In the genomic region with DNA sequence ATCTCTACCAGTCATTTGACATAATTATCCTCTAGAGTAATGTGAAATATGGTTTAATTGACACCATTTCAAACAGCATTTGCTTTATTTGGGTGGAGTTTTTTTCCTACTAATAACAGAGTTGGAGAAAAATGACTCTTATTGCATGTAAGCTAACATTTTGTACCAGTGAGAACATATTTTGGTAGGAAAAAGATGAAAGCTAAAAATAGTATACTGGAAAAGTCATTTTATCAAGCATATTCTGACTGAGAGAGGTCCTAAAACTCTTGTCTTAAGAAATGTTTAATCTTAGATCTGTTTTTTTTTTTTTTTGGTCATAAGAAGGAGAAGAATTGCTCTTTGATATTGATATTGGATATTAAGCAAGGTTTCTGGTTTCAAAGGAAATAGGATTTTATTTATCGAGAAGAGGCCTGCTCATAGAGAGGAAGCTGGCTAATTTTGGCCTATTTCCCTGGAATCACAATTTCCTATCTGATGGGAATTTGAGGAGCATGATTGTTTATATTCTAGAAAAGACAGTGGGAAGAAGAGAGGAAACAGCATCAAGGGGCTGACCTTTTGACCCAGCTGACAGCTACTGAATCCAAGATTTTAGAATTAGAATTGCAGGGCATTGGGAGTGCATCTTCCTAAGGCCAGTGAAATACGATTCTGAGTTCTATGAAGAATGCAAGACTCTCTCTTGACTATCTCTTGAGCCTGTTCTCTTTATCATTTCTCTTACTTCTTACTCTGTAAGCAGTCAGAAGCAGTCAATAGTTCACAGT, we compare ENCODE assay signal across 29 cellular contexts. TPM values are rescaled to one million over a fixed set of nuclear protein-coding genes. Genes with fewer than 3 reads are reported as not detected.
DNase-seq lines count a peak whose midpoint lies in the region; ATAC-seq and TF ChIP-seq lines count a peak whose summit lies in the region.
"Had no signal": no experiment of that assay in that cellular context is flagged by ENCODE, and none has a peak within 500 bp of the region (broad histone marks: within the 10 kb centered on the region; RNA-seq: fewer than 3 reads in every experiment).

No MANE protein-coding gene starts in this region.

- peaks cover 6% of the 10 kb centered on the region for H3K9me3 Mint-ChIP-seq in neural progenitor cell
- peaks cover 14% of the 10 kb centered on the region for H3K9me3 Mint-ChIP-seq in WTC11

- no peaks in the 10 kb centered on the region for H3K9me3 ChIP-seq in cardiac muscle cell (ENCODE audit: low read depth)
- H3K9me3 ChIP-seq in esophagus squamous epithelium, result no peaks in the 10 kb centered on the region
- H3K9me3 ChIP-seq in neural progenitor cell (ENCODE audit: low read depth), result no peaks in the 10 kb centered on the region
- H3K9me3 ChIP-seq in tibial artery, result no peaks in the 10 kb centered on the region
- H3K9me3 ChIP-seq: BE2C, upper lobe of right lung had no signal

- no peaks in the 10 kb centered on the region for H3K79me2 ChIP-seq in neural progenitor cell (ENCODE audit: low read depth)

- H3K27ac Mint-ChIP-seq in neural progenitor cell (peak overlapping the region; percentile 29), WTC11 (no peak overlapping the region)
- H3K27ac Mint-ChIP-seq: activated naive CD4-positive, alpha-beta T cell treated with anti-CD3 and anti-CD28 coated beads, Interleukin-2, amount 50 U/mL, for 72 hours; activated T-helper 17 cell treated with anti-CD3 and anti-CD28 coated beads, Interleukin-2, amount 50 U/mL, for 72 hours; naive thymus-derived CD8-positive, alpha-beta T cell; stimulated activated naive B cell treated with anti-CD40 and anti-IgM and Interleukin-4, amounts not matched to agents 10 μg/mL and 1 μg/mL and 100 μg/mL, for 72 hours had no signal

- TF ChIP-seq CTCF in cardiac muscle cell (IDR thresholded peaks at IDR 0.05; ENCODE audit: low read depth, low read length), result no peak
- no peak for TF ChIP-seq CTCF in esophagus squamous epithelium (IDR thresholded peaks at IDR 0.05)
- no peak for TF ChIP-seq CTCF in neural progenitor cell (IDR thresholded peaks at IDR 0.05)
- TF ChIP-seq CTCF in tibial artery (IDR thresholded peaks at IDR 0.05), result no peak
- no peak for TF ChIP-seq CTCF in WTC11 (IDR thresholded peaks at IDR 0.05)

- no peak overlapping the region for H3K4me3 ChIP-seq in cardiac muscle cell
- no peak overlapping the region for H3K4me3 ChIP-seq in esophagus squamous epithelium
- H3K4me3 ChIP-seq in neural progenitor cell, result no peak overlapping the region
- no peak overlapping the region for H3K4me3 ChIP-seq in tibial artery
- H3K4me3 ChIP-seq: skin epidermis, upper lobe of right lung had no signal

- intact Hi-C loops in cardiac septum (cut with DNase I) (no loop called here), esophagus squamous epithelium (cut with DNase I) (no loop called here), tibial artery (cut with DNase I; ENCODE audit: low total_unique reads) (no loop called here)

- POLR2A ChIA-PET in WTC11 (lab: Charles Lee), result no interaction called here

- H3K9ac ChIP-seq in neural progenitor cell, result no peak overlapping the region

- H3K27me3 Mint-ChIP-seq in neural progenitor cell (ENCODE audit: insufficient read depth, low read depth) (no peaks in the 10 kb centered on the region), WTC11 (ENCODE audit: low read depth) (no peaks in the 10 kb centered on the region; the same call in 1 of the 2 replicates)

- H3K4me2 ChIP-seq in neural progenitor cell, result no peak overlapping the region

- no peaks in the 10 kb centered on the region for H3K27me3 ChIP-seq in cardiac muscle cell
- H3K27me3 ChIP-seq in esophagus squamous epithelium, result no peaks in the 10 kb centered on the region
- H3K27me3 ChIP-seq in neural progenitor cell, result no peaks in the 10 kb centered on the region
- no peaks in the 10 kb centered on the region for H3K27me3 ChIP-seq in tibial artery
- H3K27me3 ChIP-seq: BE2C, foreskin keratinocyte, upper lobe of right lung had no signal

- no peak overlapping the region for H2AFZ ChIP-seq in neural progenitor cell (replicated peaks)

- no peaks in the 10 kb centered on the region for H3K36me3 Mint-ChIP-seq in neural progenitor cell
- H3K36me3 Mint-ChIP-seq in WTC11, result peaks cover 3% of the 10 kb centered on the region; the same call in 1 of the 2 replicates
- H3K36me3 Mint-ChIP-seq: stimulated activated naive B cell treated with anti-CD40 and anti-IgM and Interleukin-4, amounts not matched to agents 10 μg/mL and 1 μg/mL and 100 μg/mL, for 72 hours had no signal

- CTCF ChIA-PET in WTC11 (lab: Charles Lee), result interaction anchor here (0.6 kb wide), 1 partner anchor 65 kb away, joined by 3 read pairs; no protein-coding TSS in a partner anchor

- 33 to 43% methylated on average over 2 of the region's 2 CpGs for WGBS in esophagus squamous epithelium, 2 donors

- TF ChIP-seq POLR2A in esophagus squamous epithelium (IDR thresholded peaks at IDR 0.05), result no peak

- no peaks in the 10 kb centered on the region for H3K36me3 ChIP-seq in cardiac muscle cell
- no peaks in the 10 kb centered on the region for H3K36me3 ChIP-seq in esophagus squamous epithelium
- H3K36me3 ChIP-seq in neural progenitor cell, result no peaks in the 10 kb centered on the region
- no peaks in the 10 kb centered on the region for H3K36me3 ChIP-seq in tibial artery
- H3K36me3 ChIP-seq: BE2C, upper lobe of right lung, WERI-Rb-1 had no signal

- H3F3A ChIP-seq in neural progenitor cell (ENCODE audit: low read depth), result no peaks in the 10 kb centered on the region

- ATAC-seq in HG03354 (IDR thresholded peaks at IDR 0.05; ENCODE audit: poor library complexity, severe bottlenecking, unreplicated experiment) (no peak), WTC11 (no peak), HG03442 (IDR thresholded peaks at IDR 0.05; ENCODE audit: unreplicated experiment) (no peak)
- ATAC-seq: activated naive CD4-positive, alpha-beta T cell treated with anti-CD3 and anti-CD28 coated beads, Interleukin-2, amount 50 U/mL, for 72 hours; activated T-helper 17 cell treated with anti-CD3 and anti-CD28 coated beads, Interleukin-2, amount 50 U/mL, for 72 hours; foreskin keratinocyte; HCT116; naive thymus-derived CD8-positive, alpha-beta T cell; stimulated activated naive B cell treated with anti-CD40 and anti-IgM and Interleukin-4, amounts not matched to agents 10 μg/mL and 1 μg/mL and 100 μg/mL, for 72 hours; upper lobe of right lung had no signal

- DNase-seq in cardiac muscle cell (ENCODE audit: low read depth in 1 of 2, low spot score in 1 of 2) (no peak), cardiac septum (ENCODE audit: low spot score) (no peak), esophagus squamous epithelium (lab: John Stamatoyannopoulos, UW) (no peak), neural progenitor cell (ENCODE audit: low spot score) (no peak), tibial artery (no peak), WTC11 (ENCODE audit: low spot score) (no peak)
- DNase-seq: activated CD4-positive, alpha-beta T cell treated with anti-CD3 and anti-CD28 coated beads, Interleukin-2, amount 50 U/mL, for 1 hour; BE2C; cortex of kidney; DMS53; foreskin keratinocyte; GF-D8; hypothalamus; KBM-7; naive thymus-derived CD8-positive, alpha-beta T cell; NCI-H1436 treated with DMSO at 0.1 percent for 48 hours; NCI-H510A treated with DMSO at 0.1 percent for 48 hours; stimulated activated CD4-positive, alpha-beta T cell treated with anti-CD3 and anti-CD28 coated beads, Interleukin-2, amount 100 ng/mL, for 24 hours; stimulated activated naive B cell treated with anti-CD40 and anti-IgM and Interleukin-4, amounts not matched to agents 10 μg/mL and 1 μg/mL and 100 μg/mL, for 72 hours; upper lobe of right lung; WERI-Rb-1 had no signal

- H3K4me1 Mint-ChIP-seq in neural progenitor cell, result peaks cover 11% of the 10 kb centered on the region
- H3K4me1 Mint-ChIP-seq in WTC11, result peaks cover 10% of the 10 kb centered on the region
- H3K4me1 Mint-ChIP-seq: activated T-helper 17 cell treated with anti-CD3 and anti-CD28 coated beads, Interleukin-2, amount 50 U/mL, for 72 hours; stimulated activated naive B cell treated with anti-CD40 and anti-IgM and Interleukin-4, amounts not matched to agents 10 μg/mL and 1 μg/mL and 100 μg/mL, for 72 hours had no signal

- H4K20me1 ChIP-seq in neural progenitor cell (ENCODE audit: low read depth), result no peaks in the 10 kb centered on the region

- H3K27ac ChIP-seq in cardiac muscle cell, result peak overlapping the region; percentile 31
- H3K27ac ChIP-seq in esophagus squamous epithelium, result peak overlapping the region in 3 of 4 donors; percentile 44 to 62 (median 47)
- H3K27ac ChIP-seq in neural progenitor cell, result no peak overlapping the region
- peak overlapping the region; percentile 59 to 77 for H3K27ac ChIP-seq in tibial artery
- H3K27ac ChIP-seq: foreskin keratinocyte, upper lobe of right lung, WERI-Rb-1 had no signal

- H3K4me3 Mint-ChIP-seq in neural progenitor cell, result no peak overlapping the region
- no peak overlapping the region for H3K4me3 Mint-ChIP-seq in WTC11
- H3K4me3 Mint-ChIP-seq: activated T-helper 17 cell treated with anti-CD3 and anti-CD28 coated beads, Interleukin-2, amount 50 U/mL, for 72 hours; naive thymus-derived CD8-positive, alpha-beta T cell; stimulated activated naive B cell treated with anti-CD40 and anti-IgM and Interleukin-4, amounts not matched to agents 10 μg/mL and 1 μg/mL and 100 μg/mL, for 72 hours had no signal

- H3K4me1 ChIP-seq in cardiac muscle cell (ENCODE audit: low read depth) (peaks cover 14% of the 10 kb centered on the region), esophagus squamous epithelium (peaks cover 0 to 16% (median 11%) of the 10 kb centered on the region in 3 donors), neural progenitor cell (peaks cover 12% of the 10 kb centered on the region), tibial artery (peaks cover 0 to 54% (median 20%) of the 10 kb centered on the region in 4 donors)
- H3K4me1 ChIP-seq: BE2C, foreskin keratinocyte had no signal

TF ChIP-seq in WTC11, 78 proteins besides CTCF, POLR2A, EP300 and RAD21 (continues in another document):
- no peak for TF ChIP-seq TP53 (CRISPR knock-in tag; IDR thresholded peaks at IDR 0.05)

RNA-seq across cellular contexts. Expression of gene OTOGL, which starts 19.4 kb away (rescaled TPM):
- 8.0 and 15.0 TPM in 2 replicates for total RNA-seq in cardiac muscle cell
- 6.4 and 9.4 TPM in 2 replicates for polyA plus RNA-seq in cardiac muscle cell
- total RNA-seq in cardiac septum, result 0.51 TPM
- under 1 TPM in 3 of 4 donors, not detected in 1; 0.04 to 0.57 (median 0.23) TPM for total RNA-seq in esophagus squamous epithelium
- 0.13 and 0.77 TPM in 2 replicates for total RNA-seq in neural progenitor cell (ENCODE audit: low replicate concordance)
- total RNA-seq in WTC11 (2021), result 0.39 to 0.62 TPM (median 0.55 TPM) in 3 replicates
- total RNA-seq: activated naive CD4-positive, alpha-beta T cell treated with anti-CD3 and anti-CD28 coated beads, Interleukin-2, amount 50 U/mL, for 72 hours; activated T-helper 17 cell treated with anti-CD3 and anti-CD28 coated beads, Interleukin-2, amount 50 U/mL, for 72 hours; foreskin keratinocyte; mesenteric fat pad; naive thymus-derived CD8-positive, alpha-beta T cell; T-helper 2 cell treated with Interferon-gamma antibody and Interleukin-4, amounts not matched to agents 100 ng/mL and 5 ng/mL, for 36 hours had no signal
- polyA plus RNA-seq: foreskin keratinocyte; naive thymus-derived CD8-positive, alpha-beta T cell had no signal
